2 cellular contexts compared by ENCODE assay signal in genomic region chr19:17249887-17250548, GRCh38.
TF ChIP-seq lines count a peak whose summit lies in the region.

No MANE protein-coding gene starts in this region.

TF ChIP-seq in HCT116, 20 proteins besides CTCF, POLR2A, EP300 and RAD21 (continued from another document):
- TF ChIP-seq ZBTB33 (IDR thresholded peaks at IDR 0.05; ENCODE audit: extremely low read depth, insufficient replicate concordance, low read length) = no peak
- TF ChIP-seq ZFX (IDR thresholded peaks at IDR 0.05) = no peak
- no peak for TF ChIP-seq SP1 (IDR thresholded peaks at IDR 0.05; ENCODE audit: low read depth)
- TF ChIP-seq ZNF274 (IDR thresholded peaks at IDR 0.05; ENCODE audit: low read depth, low read length) = no peak
- no peak for TF ChIP-seq SRF (IDR thresholded peaks at IDR 0.05; ENCODE audit: low read depth)
- TF ChIP-seq TCF7L2 (IDR thresholded peaks at IDR 0.05; ENCODE audit: borderline replicate concordance, extremely low read depth, insufficient read depth, insufficient read length) = no peak
- TF ChIP-seq REST (IDR thresholded peaks at IDR 0.05; ENCODE audit: low read depth) = no peak

TF ChIP-seq in WTC11, 78 proteins besides CTCF, POLR2A, EP300 and RAD21 (continued from another document):
- peak; percentile 56; the same call in 1 of the 2 replicates for TF ChIP-seq PRDM15 (CRISPR knock-in tag; IDR thresholded peaks at IDR 0.05)
TF ChIP-seq in WTC11: peak in this region for 1.
